ENCODE assay signal across 35 cellular contexts in genomic region chr10:121672733-121673132, GRCh38.
"Had no signal": no experiment of that assay in that cellular context is flagged by ENCODE, and none has a peak within 500 bp of the region (broad histone marks: within the 10 kb centered on the region; RNA-seq: fewer than 3 reads in every experiment).

No MANE protein-coding gene starts in this region.

- ATAC-seq: activated CD4-positive, alpha-beta T cell treated with anti-CD3 and anti-CD28 coated beads for 36 hours; activated CD8-positive, alpha-beta T cell treated with anti-CD3 and anti-CD28 coated beads, Interleukin-2, amount 10 ng/mL, durations not matched to agents 7 days and 5 days; activated naive CD4-positive, alpha-beta T cell treated with anti-CD3 and anti-CD28 coated beads, Interleukin-2, amount 50 U/mL, for 72 hours; activated T-cell treated with anti-CD3 and anti-CD28 coated beads, Interleukin-2, amount 50 U/mL, for 4 hours; body of pancreas; PC-3; Right ventricle myocardium inferior had no signal

- H3K27ac ChIP-seq: adrenal gland, body of pancreas, breast epithelium, Peyer's patch, RWPE1, VCaP had no signal

- DNase-seq: activated CD4-positive, alpha-beta T cell treated with anti-CD3 and anti-CD28 coated beads for 36 hours; activated CD4-positive, alpha-beta T cell treated with anti-CD3 and anti-CD28 coated beads, Interleukin-2, amount 10 ng/mL, durations not matched to agents 7 days and 5 days; activated CD4-positive, alpha-beta T cell treated with anti-CD3 and anti-CD28 coated beads, Interleukin-2, amount 50 U/mL, for 48 hours; activated CD4-positive, CD25-positive, alpha-beta regulatory T cell; activated CD8-positive, alpha-beta T cell treated with anti-CD3 and anti-CD28 coated beads, Interleukin-2, amount 10 ng/mL, durations not matched to agents 7 days and 5 days; activated gamma-delta T cell treated with Interleukin-2 at 50 U/mL for 16 hours; activated naive CD4-positive, alpha-beta T cell treated with anti-CD3 and anti-CD28 coated beads for 36 hours; activated T-cell treated with anti-CD3 and anti-CD28 coated beads for 4 hours; activated T-cell treated with anti-CD3 and anti-CD28 coated beads, Interleukin-2, amount 50 U/mL, for 4 hours; adrenal gland; body of pancreas; caudate nucleus; cerebellar nuclear complex; Karpas-422; NCI-H1105; NCI-H1417 treated with DMSO at 0.1 percent for 48 hours; NCI-H1930; NCI-H2081 treated with DMSO at 0.1 percent for 48 hours; NCI-H226; NCI-H446 treated with DMSO at 0.1 percent for 48 hours; NCI-H524; NCI-H69; NK-92 treated with Interleukin-12 subunit alpha and Interleukin-12 subunit beta, amount 100 ng/mL, for 24 hours; PC-3; Peyer's patch; SW 1271; T-helper 1 cell; T-helper 2 cell; T-helper 9 cell had no signal

- H3K27me3 ChIP-seq: adrenal gland, body of pancreas, breast epithelium, Peyer's patch had no signal

- H3K9me3 Mint-ChIP-seq: activated naive CD4-positive, alpha-beta T cell treated with anti-CD3 and anti-CD28 coated beads for 36 hours; activated T-helper 1 cell treated with anti-CD3 and anti-CD28 coated beads, Interleukin-12 subunit alpha, Interleukin-12 subunit beta, Interleukin-2, Interleukin-4 antibody, amounts not matched to agents 30 ng/mL and 10 ng/mL and 1 ng/mL, durations not matched to agents 14 hours and 24 hours and 36 hours had no signal

- H3K36me3 ChIP-seq: adrenal gland, breast epithelium, Peyer's patch had no signal

- H3K4me3 Mint-ChIP-seq: activated CD4-positive, alpha-beta T cell treated with anti-CD3 and anti-CD28 coated beads for 36 hours; activated CD4-positive, alpha-beta T cell treated with anti-CD3 and anti-CD28 coated beads, Interleukin-2, amount 10 ng/mL, durations not matched to agents 7 days and 5 days; activated CD8-positive, alpha-beta T cell treated with anti-CD3 and anti-CD28 coated beads, Interleukin-2, amount 10 ng/mL, durations not matched to agents 7 days and 5 days; activated naive CD4-positive, alpha-beta T cell treated with anti-CD3 and anti-CD28 coated beads for 36 hours; activated T-cell treated with anti-CD3 and anti-CD28 coated beads, Interleukin-2, amount 50 U/mL, for 4 hours; activated T-helper 1 cell treated with anti-CD3 and anti-CD28 coated beads, Interleukin-12 subunit alpha, Interleukin-12 subunit beta, Interleukin-2, Interleukin-4 antibody, amounts not matched to agents 30 ng/mL and 10 ng/mL and 1 ng/mL, durations not matched to agents 14 hours and 24 hours and 36 hours had no signal

- H3K4me1 ChIP-seq: breast epithelium had no signal

- H3K9me3 ChIP-seq: adrenal gland, body of pancreas, Peyer's patch had no signal

- H3K4me3 ChIP-seq: adrenal gland, body of pancreas, breast epithelium, Peyer's patch had no signal

- H3K27ac Mint-ChIP-seq: activated CD4-positive, alpha-beta T cell treated with anti-CD3 and anti-CD28 coated beads for 36 hours; activated CD4-positive, alpha-beta T cell treated with anti-CD3 and anti-CD28 coated beads, Interleukin-2, amount 10 ng/mL, durations not matched to agents 7 days and 5 days; activated CD8-positive, alpha-beta T cell treated with anti-CD3 and anti-CD28 coated beads, Interleukin-2, amount 10 ng/mL, durations not matched to agents 7 days and 5 days; activated naive CD4-positive, alpha-beta T cell treated with anti-CD3 and anti-CD28 coated beads for 36 hours; activated naive CD4-positive, alpha-beta T cell treated with anti-CD3 and anti-CD28 coated beads, Interleukin-2, amount 50 U/mL, for 72 hours; activated T-helper 1 cell treated with anti-CD3 and anti-CD28 coated beads, Interleukin-12 subunit alpha, Interleukin-12 subunit beta, Interleukin-2, Interleukin-4 antibody, amounts not matched to agents 30 ng/mL and 10 ng/mL and 1 ng/mL, durations not matched to agents 14 hours and 24 hours and 36 hours had no signal

- H3K4me1 Mint-ChIP-seq: activated CD4-positive, alpha-beta T cell treated with anti-CD3 and anti-CD28 coated beads for 36 hours; activated CD4-positive, alpha-beta T cell treated with anti-CD3 and anti-CD28 coated beads, Interleukin-2, amount 10 ng/mL, durations not matched to agents 7 days and 5 days had no signal
